In genomic region chr20:11544029-11544678, GRCh38 we compare ENCODE assay signal across 1 cellular context.
TF ChIP-seq lines count a peak whose summit lies in the region.

No MANE protein-coding gene starts in this region.

TF ChIP-seq in GM23338, 12 proteins besides CTCF, POLR2A, EP300 and RAD21 (continued from another document):
- TF ChIP-seq ZNF462 (CRISPR knock-in tag; IDR thresholded peaks at IDR 0.05) = no peak
- TF ChIP-seq ZNF331 (CRISPR knock-in tag; IDR thresholded peaks at IDR 0.05; ENCODE audit: low read depth) = no peak
- no peak for TF ChIP-seq ZNF114 (CRISPR knock-in tag; IDR thresholded peaks at IDR 0.05)
